In genomic region chrX:45003080-45003479, GRCh38 we compare ENCODE assay signal across 18 cellular contexts.
"Had no signal": no experiment of that assay in that cellular context is flagged by ENCODE, and none has a peak within 500 bp of the region (broad histone marks: within the 10 kb centered on the region; RNA-seq: fewer than 3 reads in every experiment).

No MANE protein-coding gene starts in this region.

- H3K27me3 ChIP-seq: gastrocnemius medialis, heart right ventricle, sigmoid colon had no signal

- H3K4me3 Mint-ChIP-seq: nephron progenitor cell had no signal

- H3K27me3 Mint-ChIP-seq: naive thymus-derived CD4-positive, alpha-beta T cell had no signal

- H3K4me3 ChIP-seq: gastrocnemius medialis, heart right ventricle, lung, sigmoid colon, skin epidermis had no signal

- H3K36me3 ChIP-seq: gastrocnemius medialis, heart right ventricle, sigmoid colon had no signal

- DNase-seq: effector memory CD4-positive, alpha-beta T cell; gastrocnemius medialis; heart right ventricle; hypothalamus; left cardiac atrium; left ventricle myocardium superior; mesenchymal stem cell; naive thymus-derived CD4-positive, alpha-beta T cell; nephron progenitor cell; sigmoid colon; stimulated activated CD4-positive, alpha-beta T cell treated with anti-CD3 and anti-CD28 coated beads, Interleukin-12 subunit alpha, Interleukin-12 subunit beta, amount 100 ng/mL, for 4 hours; stimulated activated naive CD4-positive, alpha-beta T cell treated with Interleukin-2 at 50 U/mL for 16 hours; trophoblast cell had no signal

- ATAC-seq: esophagus mucosa; gastrocnemius medialis; heart right ventricle; left cardiac atrium; left ventricle myocardium superior; naive thymus-derived CD4-positive, alpha-beta T cell had no signal

- H3K27ac ChIP-seq: gastrocnemius medialis, heart right ventricle, sigmoid colon, skin epidermis had no signal

- H3K27ac Mint-ChIP-seq: nephron progenitor cell had no signal

- FAIRE-seq: endometrium, keratinocyte had no signal

- H3K9me3 ChIP-seq: gastrocnemius medialis had no signal
